In genomic region chr10:43846968-43847367, GRCh38 we compare ENCODE assay signal across 1 cellular context.
TF ChIP-seq lines count a peak whose summit lies in the region.

No MANE protein-coding gene starts in this region.

TF ChIP-seq in HepG2, 621 proteins besides CTCF, POLR2A, EP300 and RAD21 (continued from another document):
- TF ChIP-seq, protein P1, sequence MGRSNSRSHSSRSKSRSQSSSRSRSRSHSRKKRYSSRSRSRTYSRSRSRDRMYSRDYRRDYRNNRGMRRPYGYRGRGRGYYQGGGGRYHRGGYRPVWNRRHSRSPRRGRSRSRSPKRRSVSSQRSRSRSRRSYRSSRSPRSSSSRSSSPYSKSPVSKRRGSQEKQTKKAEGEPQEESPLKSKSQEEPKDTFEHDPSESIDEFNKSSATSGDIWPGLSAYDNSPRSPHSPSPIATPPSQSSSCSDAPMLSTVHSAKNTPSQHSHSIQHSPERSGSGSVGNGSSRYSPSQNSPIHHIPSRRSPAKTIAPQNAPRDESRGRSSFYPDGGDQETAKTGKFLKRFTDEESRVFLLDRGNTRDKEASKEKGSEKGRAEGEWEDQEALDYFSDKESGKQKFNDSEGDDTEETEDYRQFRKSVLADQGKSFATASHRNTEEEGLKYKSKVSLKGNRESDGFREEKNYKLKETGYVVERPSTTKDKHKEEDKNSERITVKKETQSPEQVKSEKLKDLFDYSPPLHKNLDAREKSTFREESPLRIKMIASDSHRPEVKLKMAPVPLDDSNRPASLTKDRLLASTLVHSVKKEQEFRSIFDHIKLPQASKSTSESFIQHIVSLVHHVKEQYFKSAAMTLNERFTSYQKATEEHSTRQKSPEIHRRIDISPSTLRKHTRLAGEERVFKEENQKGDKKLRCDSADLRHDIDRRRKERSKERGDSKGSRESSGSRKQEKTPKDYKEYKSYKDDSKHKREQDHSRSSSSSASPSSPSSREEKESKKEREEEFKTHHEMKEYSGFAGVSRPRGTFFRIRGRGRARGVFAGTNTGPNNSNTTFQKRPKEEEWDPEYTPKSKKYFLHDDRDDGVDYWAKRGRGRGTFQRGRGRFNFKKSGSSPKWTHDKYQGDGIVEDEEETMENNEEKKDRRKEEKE (IDR thresholded peaks at IDR 0.05) = no peak
